18 cellular contexts compared by ENCODE assay signal in genomic region chr7:94417261-94417660, GRCh38. TPM values are rescaled to one million over a fixed set of nuclear protein-coding genes. Genes with fewer than 3 reads are reported as not detected.
DNase-seq lines count a peak whose midpoint lies in the region; ATAC-seq and TF ChIP-seq lines count a peak whose summit lies in the region.
"Had no signal": no experiment of that assay in that cellular context is flagged by ENCODE, and none has a peak within 500 bp of the region (broad histone marks: within the 10 kb centered on the region; RNA-seq: fewer than 3 reads in every experiment).

No MANE protein-coding gene starts in this region.

- H3K27me3 Mint-ChIP-seq in activated CD8-positive, alpha-beta memory T cell treated with anti-CD3 and anti-CD28 coated beads, Interleukin-2, amount 10 ng/mL, durations not matched to agents 7 days and 5 days, result peaks cover 12% of the 10 kb centered on the region

- peak overlapping the region; percentile 21 to 94 (median 46) for H3K27ac ChIP-seq in gastroesophageal sphincter
- H3K27ac ChIP-seq in thoracic aorta, result peak overlapping the region; percentile 23 to 48
- H3K27ac ChIP-seq: left ventricle myocardium inferior, pancreas had no signal

- no peaks in the 10 kb centered on the region for H3K36me3 Mint-ChIP-seq in activated CD8-positive, alpha-beta memory T cell treated with anti-CD3 and anti-CD28 coated beads, Interleukin-2, amount 10 ng/mL, durations not matched to agents 7 days and 5 days

- H3K9me3 Mint-ChIP-seq in activated CD8-positive, alpha-beta memory T cell treated with anti-CD3 and anti-CD28 coated beads, Interleukin-2, amount 10 ng/mL, durations not matched to agents 7 days and 5 days (ENCODE audit: low read depth), result no peaks in the 10 kb centered on the region
- H3K9me3 Mint-ChIP-seq: stimulated activated naive CD8-positive, alpha-beta T cell treated with anti-CD3 and anti-CD28 coated beads, Interleukin-15, amount 100 ng/mL, for 72 hours had no signal

- H3K9me3 ChIP-seq in gastroesophageal sphincter (no peaks in the 10 kb centered on the region), thoracic aorta (no peaks in the 10 kb centered on the region)
- H3K9me3 ChIP-seq: left ventricle myocardium inferior, pancreas had no signal

- H3K36me3 ChIP-seq in gastroesophageal sphincter (peaks cover 22 to 98% of the 10 kb centered on the region in 2 donors), thoracic aorta (peaks cover 83% of the 10 kb centered on the region)
- H3K36me3 ChIP-seq: pancreas had no signal

- CTCF ChIA-PET in activated CD8-positive, alpha-beta memory T cell treated with anti-CD3 and anti-CD28 coated beads, Interleukin-2, amount 10 ng/mL, durations not matched to agents 7 days and 5 days (lab: Charles Lee), result no interaction called here

- TF ChIP-seq CTCF in gastroesophageal sphincter (IDR thresholded peaks at IDR 0.05), result no peak
- no peak for TF ChIP-seq CTCF in thoracic aorta (IDR thresholded peaks at IDR 0.05)

- H3K4me3 ChIP-seq in gastroesophageal sphincter (no peak overlapping the region), thoracic aorta (no peak overlapping the region)
- H3K4me3 ChIP-seq: left ventricle myocardium inferior, pancreas had no signal

- no peak for TF ChIP-seq EP300 in gastroesophageal sphincter (IDR thresholded peaks at IDR 0.05)

- no peak overlapping the region for H3K27ac Mint-ChIP-seq in activated CD8-positive, alpha-beta memory T cell treated with anti-CD3 and anti-CD28 coated beads, Interleukin-2, amount 10 ng/mL, durations not matched to agents 7 days and 5 days
- H3K27ac Mint-ChIP-seq: B cell; stimulated activated naive CD8-positive, alpha-beta T cell treated with anti-CD3 and anti-CD28 coated beads, Interleukin-15, amount 100 ng/mL, for 72 hours had no signal

- H3K4me1 ChIP-seq in gastroesophageal sphincter (peaks cover 2 to 44% (median 9%) of the 10 kb centered on the region in 3 donors), thoracic aorta (ENCODE audit: control insufficient read depth in 1 of 2, low read depth in 2 of 2) (peaks cover 3 to 43% of the 10 kb centered on the region in 2 donors)
- H3K4me1 ChIP-seq: pancreas had no signal

- no peak for TF ChIP-seq POLR2A in gastroesophageal sphincter (IDR thresholded peaks at IDR 0.05)

- 54% methylated on average over 1 of the region's 1 CpG; no CpG with 5 or more reads in 1 of the 2 donors for WGBS in gastroesophageal sphincter (ENCODE audit: low coverage in 1 of 2), 2 donors

- intact Hi-C loops in sciatic nerve (cut with DNase I), result no loop called here

- no peaks in the 10 kb centered on the region for H3K27me3 ChIP-seq in gastroesophageal sphincter
- no peaks in the 10 kb centered on the region for H3K27me3 ChIP-seq in thoracic aorta (replicated peaks; ENCODE audit: insufficient read depth)
- H3K27me3 ChIP-seq: pancreas had no signal

- no peaks in the 10 kb centered on the region for H3K4me1 Mint-ChIP-seq in activated CD8-positive, alpha-beta memory T cell treated with anti-CD3 and anti-CD28 coated beads, Interleukin-2, amount 10 ng/mL, durations not matched to agents 7 days and 5 days
- H3K4me1 Mint-ChIP-seq: B cell; stimulated activated naive CD8-positive, alpha-beta T cell treated with anti-CD3 and anti-CD28 coated beads, Interleukin-15, amount 100 ng/mL, for 72 hours had no signal

- no peak overlapping the region for H3K4me3 Mint-ChIP-seq in activated CD8-positive, alpha-beta memory T cell treated with anti-CD3 and anti-CD28 coated beads, Interleukin-2, amount 10 ng/mL, durations not matched to agents 7 days and 5 days
- H3K4me3 Mint-ChIP-seq: B cell; stimulated activated naive CD8-positive, alpha-beta T cell treated with anti-CD3 and anti-CD28 coated beads, Interleukin-15, amount 100 ng/mL, for 72 hours had no signal

- DNase-seq in NCI-H1694 treated with DMSO at 0.1 percent for 48 hours (lab: John Stamatoyannopoulos, UW) (peak; percentile 60), NCI-H82 (lab: John Stamatoyannopoulos, UW) (peak; percentile 73), thoracic aorta (ENCODE audit: low spot score) (no peak), iPS-NIHi11 (ENCODE audit: low spot score) (no peak), sciatic nerve (ENCODE audit: low spot score) (no peak)
- DNase-seq in activated CD8-positive, alpha-beta memory T cell treated with anti-CD3 and anti-CD28 coated beads, Interleukin-2, amount 10 ng/mL, durations not matched to agents 7 days and 5 days, result no peak
- DNase-seq: activated CD4-positive, alpha-beta T cell treated with anti-CD3 and anti-CD28 coated beads for 4 hours; activated CD8-positive, alpha-beta memory T cell treated with anti-CD3 and anti-CD28 coated beads, Interleukin-2, amount 50 U/mL, for 4 hours; activated gamma-delta T cell treated with Interleukin-2 at 50 U/mL for 16 hours; cortex of kidney; Karpas-422; left ventricle myocardium inferior; NCI-H1105; pancreas; stimulated activated CD4-positive, alpha-beta T cell treated with anti-CD3 and anti-CD28 coated beads, Interleukin-1b, Interleukin-23, amount 100 ng/mL, for 48 hours; stimulated activated naive CD8-positive, alpha-beta T cell treated with anti-CD3 and anti-CD28 coated beads, Interleukin-15, amount 100 ng/mL, for 72 hours had no signal

- ATAC-seq in gastroesophageal sphincter (no peak), thoracic aorta (ENCODE audit: insufficient number of reproducible peaks, low FRiP score, low read depth) (no peak), sciatic nerve (no peak)
- ATAC-seq in activated CD8-positive, alpha-beta memory T cell treated with anti-CD3 and anti-CD28 coated beads, Interleukin-2, amount 10 ng/mL, durations not matched to agents 7 days and 5 days, result no peak
- ATAC-seq: pancreas; stimulated activated naive CD8-positive, alpha-beta T cell treated with anti-CD3 and anti-CD28 coated beads, Interleukin-15, amount 100 ng/mL, for 72 hours had no signal

RNA-seq across cellular contexts. Expression of gene COL1A2, which starts 22.6 kb away (rescaled TPM):
- total RNA-seq in gastroesophageal sphincter (100 to 1,000 TPM; 203 to 686 (median 311) TPM), thoracic aorta (1,000 to 10,000 TPM; 1,117 to 1,356 TPM), sciatic nerve (443 TPM)
- 1 to 10 TPM in 1 of 2 experiments, under 1 TPM in 1; 0.50 to 1.6 TPM for total RNA-seq in activated CD8-positive, alpha-beta memory T cell treated with anti-CD3 and anti-CD28 coated beads, Interleukin-2, amount 10 ng/mL, durations not matched to agents 7 days and 5 days

Comparison
In these comparisons a context has a peak if more than half of its experiments do, and no peak if none do; other contexts are left out.
1. DNase-seq: peak in NCI-H1694 treated with DMSO at 0.1 percent for 48 hours (single experiment) and NCI-H82 (single experiment); none in thoracic aorta (single experiment), iPS-NIHi11 (single experiment), activated CD8-positive, alpha-beta memory T cell treated with anti-CD3 and anti-CD28 coated beads, Interleukin-2, amount 10 ng/mL, durations not matched to agents 7 days and 5 days (single experiment) and sciatic nerve (single experiment).
2. RNA of gene COL1A2, which starts 22.6 kb away (total RNA-seq): 1,117 to 1,356 TPM in thoracic aorta, 443 TPM in sciatic nerve (single experiment) and 203 to 686 TPM in gastroesophageal sphincter; 0.50 to 1.6 TPM in activated CD8-positive, alpha-beta memory T cell treated with anti-CD3 and anti-CD28 coated beads, Interleukin-2, amount 10 ng/mL, durations not matched to agents 7 days and 5 days; every median in the first group is over 10 times any median in the second.